9 cellular contexts compared by ENCODE assay signal in genomic region chr17:66165537-66166123, GRCh38. TPM values are rescaled to one million over a fixed set of nuclear protein-coding genes. Genes with fewer than 3 reads are reported as not detected.
DNase-seq lines count a peak whose midpoint lies in the region; ATAC-seq and TF ChIP-seq lines count a peak whose summit lies in the region.
"Had no signal": no experiment of that assay in that cellular context is flagged by ENCODE, and none has a peak within 500 bp of the region (broad histone marks: within the 10 kb centered on the region; RNA-seq: fewer than 3 reads in every experiment).

No MANE protein-coding gene starts in this region.

- no peaks in the 10 kb centered on the region for H3K9me3 Mint-ChIP-seq in activated CD4-positive, alpha-beta memory T cell treated with anti-CD3 and anti-CD28 coated beads for 36 hours

- H3K4me3 Mint-ChIP-seq in activated CD4-positive, alpha-beta memory T cell treated with anti-CD3 and anti-CD28 coated beads for 36 hours = no peak overlapping the region
- H3K4me3 Mint-ChIP-seq: activated naive CD8-positive, alpha-beta T cell had no signal

- ATAC-seq in GM19035 (IDR thresholded peaks at IDR 0.05; ENCODE audit: unreplicated experiment) = no peak

- peaks cover 2% of the 10 kb centered on the region for H3K36me3 Mint-ChIP-seq in activated CD4-positive, alpha-beta memory T cell treated with anti-CD3 and anti-CD28 coated beads for 36 hours
- H3K36me3 Mint-ChIP-seq: activated naive CD8-positive, alpha-beta T cell had no signal

- no peak overlapping the region for H3K27ac Mint-ChIP-seq in activated CD4-positive, alpha-beta memory T cell treated with anti-CD3 and anti-CD28 coated beads for 36 hours
- H3K27ac Mint-ChIP-seq: activated naive CD8-positive, alpha-beta T cell had no signal

- peaks cover 12% of the 10 kb centered on the region for H3K4me1 Mint-ChIP-seq in activated CD4-positive, alpha-beta memory T cell treated with anti-CD3 and anti-CD28 coated beads for 36 hours (ENCODE audit: low read depth)

- DNase-seq in NCI-H524 (lab: John Stamatoyannopoulos, UW) (peak; percentile 20 to 73), NCI-H524 treated with DMSO at 0.1 percent for 48 hours (lab: John Stamatoyannopoulos, UW) (no peak), RPMI8226 (peak; percentile 54), epithelial cell of proximal tubule (ENCODE audit: low read depth) (no peak), non-pigmented ciliary epithelial cell (ENCODE audit: low read depth) (peak; percentile 34)
- peak; percentile 63 for DNase-seq in Jurkat, Clone E6-1 (ENCODE audit: low read depth, low spot score)
- no peak for DNase-seq in activated CD4-positive, alpha-beta memory T cell treated with anti-CD3 and anti-CD28 coated beads for 36 hours

- H3K27me3 Mint-ChIP-seq in activated CD4-positive, alpha-beta memory T cell treated with anti-CD3 and anti-CD28 coated beads for 36 hours = no peaks in the 10 kb centered on the region
- H3K27me3 Mint-ChIP-seq: activated naive CD8-positive, alpha-beta T cell had no signal

- intact Hi-C loops in activated CD4-positive, alpha-beta memory T cell treated with anti-CD3 and anti-CD28 coated beads for 36 hours (cut with micrococcal nuclease) = loop anchor here (1.0 to 10.0 kb wide), 4 partner anchors 365 to 934 kb away; no protein-coding TSS in a partner anchor

- POLR2A ChIA-PET in activated CD4-positive, alpha-beta memory T cell treated with anti-CD3 and anti-CD28 coated beads for 36 hours (lab: Charles Lee) = no interaction called here

- no peak overlapping the region for H3K4me3 ChIP-seq in Jurkat, Clone E6-1 (ENCODE audit: low read length)
- no peak overlapping the region for H3K4me3 ChIP-seq in epithelial cell of proximal tubule (ENCODE audit: low read depth, low read length)

- CTCF ChIA-PET in activated CD4-positive, alpha-beta memory T cell treated with anti-CD3 and anti-CD28 coated beads for 36 hours (lab: Charles Lee) = interaction anchor here (0.7 to 5.6 kb wide), 19 partner anchors 8 to 946 kb away, joined by 3 to 74 read pairs (median 4); no protein-coding TSS in a partner anchor

- TF ChIP-seq CTCF in epithelial cell of proximal tubule (conservative IDR thresholded peaks at IDR 0.05; ENCODE audit: low read depth, low read length) = peak; percentile 71

RNA-seq across cellular contexts. Expression of gene CEP112, which starts 26.3 kb away (rescaled TPM):
- 1.7 TPM for polyA plus RNA-seq in Jurkat, Clone E6-1 (2012; ENCODE audit: insufficient read depth, insufficient read length)
- total RNA-seq in epithelial cell of proximal tubule = 3.3 and 4.7 TPM in 2 replicates
- 1 to 10 TPM; 3.3 to 3.7 TPM for total RNA-seq in activated CD4-positive, alpha-beta memory T cell treated with anti-CD3 and anti-CD28 coated beads for 36 hours

Comparison
In these comparisons a context has a peak if more than half of its experiments do, and no peak if none do; other contexts are left out.
1. DNase-seq: peak in NCI-H524 (2 of 2), Jurkat, Clone E6-1 (single experiment), RPMI8226 (single experiment) and non-pigmented ciliary epithelial cell (single experiment); none in NCI-H524 treated with DMSO at 0.1 percent for 48 hours (single experiment), epithelial cell of proximal tubule (single experiment) and activated CD4-positive, alpha-beta memory T cell treated with anti-CD3 and anti-CD28 coated beads for 36 hours (single experiment).